Comparison of ENCODE assay signal across 7 cellular contexts in the genomic region with DNA sequence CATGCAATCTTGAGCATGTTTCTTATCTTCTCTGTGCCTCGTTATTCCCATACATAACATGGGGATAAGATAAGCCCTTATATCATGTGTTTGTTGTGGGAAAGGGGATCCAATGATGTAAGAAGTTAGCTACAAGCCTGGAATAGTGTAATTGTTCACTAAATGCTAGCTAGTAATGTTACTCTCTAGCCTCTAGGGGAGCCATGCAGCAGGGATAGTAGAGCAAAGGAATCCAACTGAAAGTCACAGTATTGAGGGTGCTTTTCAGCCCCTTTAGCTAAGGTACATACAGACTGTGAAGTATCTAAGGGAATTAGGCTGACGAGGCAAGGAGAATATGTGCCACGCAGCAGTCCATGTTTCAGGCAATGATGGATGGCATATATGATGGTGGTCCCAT. TPM values are rescaled to one million over a fixed set of nuclear protein-coding genes. Genes with fewer than 3 reads are reported as not detected.
DNase-seq lines count a peak whose midpoint lies in the region; ATAC-seq, FAIRE-seq and TF ChIP-seq lines count a peak whose summit lies in the region.

No MANE protein-coding gene starts in this region.

- TF ChIP-seq CTCF in adrenal gland (IDR thresholded peaks at IDR 0.05) (peak; percentile 21 to 45 (median 37)), mucosa of descending colon (IDR thresholded peaks at IDR 0.05) (peak; percentile 8)

- H3K4me1 ChIP-seq in adrenal gland (replicated peaks in 1 of 2) (no peaks in the 10 kb centered on the region), mucosa of descending colon (ENCODE audit: low read depth) (no peaks in the 10 kb centered on the region)

- H3K36me3 ChIP-seq in adrenal gland (replicated peaks in 1 of 2), result no peaks in the 10 kb centered on the region
- H3K36me3 ChIP-seq in mucosa of descending colon (ENCODE audit: low read depth), result no peaks in the 10 kb centered on the region

- H3K4me3 ChIP-seq in adrenal gland (no peak overlapping the region), mucosa of descending colon (no peak overlapping the region)

- no peak overlapping the region for H3K27ac ChIP-seq in adrenal gland

- FAIRE-seq in HTR-8/SVneo (lab: Jason Lieb, UNC), result peak; percentile 72

- ATAC-seq in mucosa of descending colon (peak; percentile 41), HG03439 (IDR thresholded peaks at IDR 0.05; ENCODE audit: unreplicated experiment) (no peak)

- intact Hi-C loops in adrenal gland (cut with DNase I), result loop anchor here in 1 of 2 donors (10.0 kb wide), 1 partner anchor 218 kb away; no protein-coding TSS in a partner anchor
- intact Hi-C loops in mucosa of descending colon (cut with DNase I, micrococcal nuclease), result no loop called here

- H3K27me3 ChIP-seq in adrenal gland, result no peaks in the 10 kb centered on the region

- DNase-seq in EL, result peak; percentile 17
- DNase-seq in HTR-8/SVneo (ENCODE audit: insufficient read length, low spot score), result peak; percentile 20
- DNase-seq in adrenal gland, result no peak
- no peak for DNase-seq in mucosa of descending colon
- no peak for DNase-seq in Ammon's horn (ENCODE audit: low spot score)
- no peak for DNase-seq in OCI-M2 (lab: John Stamatoyannopoulos, UW; ENCODE audit: unreplicated experiment)

- H3K9me3 ChIP-seq in adrenal gland (replicated peaks in 1 of 3) (no peaks in the 10 kb centered on the region), mucosa of descending colon (no peaks in the 10 kb centered on the region)

- no peak for TF ChIP-seq POLR2A in adrenal gland (IDR thresholded peaks at IDR 0.05)

- WGBS in adrenal gland, 4 donors, result 72 to 83% (median 81%) methylated on average over 3 of the region's 3 CpGs

RNA-seq across cellular contexts. Expression of a gene that starts 46.9 kb away (rescaled TPM):
- 1 to 10 TPM; 1.0 to 2.8 (median 1.9) TPM for total RNA-seq in adrenal gland
- polyA plus RNA-seq in adrenal gland, result 1 to 10 TPM in 1 of 3 donors, under 1 TPM in 2; 0.03 to 2.0 (median 0.16) TPM
- 1 to 10 TPM; 1.1 to 3.4 (median 2.5) TPM for total RNA-seq in mucosa of descending colon

Comparison
In these comparisons a context has a peak if more than half of its experiments do, and no peak if none do; other contexts are left out.
1. DNase-seq: peak in EL (single experiment) and HTR-8/SVneo (single experiment); none in adrenal gland (0 of 7), mucosa of descending colon (0 of 3), Ammon's horn (single experiment) and OCI-M2 (single experiment).